In genomic region chr17:19295478-19296200, GRCh38 we compare ENCODE assay signal across 29 cellular contexts. TPM values are rescaled to one million over a fixed set of nuclear protein-coding genes. Genes with fewer than 3 reads are reported as not detected.
DNase-seq lines count a peak whose midpoint lies in the region; ATAC-seq, FAIRE-seq and TF ChIP-seq lines count a peak whose summit lies in the region.
"Had no signal": no experiment of that assay in that cellular context is flagged by ENCODE, and none has a peak within 500 bp of the region (broad histone marks: within the 10 kb centered on the region; RNA-seq: fewer than 3 reads in every experiment).

No MANE protein-coding gene starts in this region.

- TF ChIP-seq POLR2A in K562 (conservative IDR thresholded peaks at IDR 0.05) (no peak), vagina (IDR thresholded peaks at IDR 0.05) (no peak)

- H3K4me3 Mint-ChIP-seq in nephron progenitor cell, result no peak overlapping the region
- H3K4me3 Mint-ChIP-seq: activated CD4-positive, alpha-beta memory T cell treated with anti-CD3 and anti-CD28 coated beads for 36 hours; activated T-helper 17 cell treated with anti-CD3 and anti-CD28 coated beads, Interleukin-2, amount 50 U/mL, for 72 hours; immature natural killer cell; naive B cell had no signal

- H3K4me1 Mint-ChIP-seq in nephron progenitor cell, result peaks cover 42% of the 10 kb centered on the region
- H3K4me1 Mint-ChIP-seq: activated T-helper 17 cell treated with anti-CD3 and anti-CD28 coated beads, Interleukin-2, amount 50 U/mL, for 72 hours had no signal

- H3K27me3 ChIP-seq in K562 (ENCODE audit: control insufficient read depth in 2 of 2, insufficient read depth in 2 of 2, low read length in 2 of 2) (no peaks in the 10 kb centered on the region), vagina (no peaks in the 10 kb centered on the region)
- H3K27me3 ChIP-seq: colonic mucosa, SJSA1 had no signal

- no peaks in the 10 kb centered on the region for H3K9me1 ChIP-seq in K562 (ENCODE audit: control insufficient read depth, insufficient read depth, low read length)

- peak overlapping the region; percentile 57 for H3K27ac Mint-ChIP-seq in nephron progenitor cell
- H3K27ac Mint-ChIP-seq: activated CD4-positive, alpha-beta memory T cell treated with anti-CD3 and anti-CD28 coated beads for 36 hours; activated T-helper 17 cell treated with anti-CD3 and anti-CD28 coated beads, Interleukin-2, amount 50 U/mL, for 72 hours; immature natural killer cell had no signal

- WGBS in K562 (ENCODE audit: insufficient coverage, low coverage, missing lambda C conversion rate), result 69% methylated on average over 5 of the region's 9 CpGs

- H3K79me2 ChIP-seq in K562 (ENCODE audit: control insufficient read depth, insufficient read depth, low read length), result no peaks in the 10 kb centered on the region

- H3K27me3 Mint-ChIP-seq in nephron progenitor cell (ENCODE audit: low read depth, poor library complexity), result peaks cover 4% of the 10 kb centered on the region

- H3K4me3 ChIP-seq in K562 (no peak overlapping the region), vagina (no peak overlapping the region), foreskin fibroblast (ENCODE audit: low read depth in 1 of 2, low read length in 2 of 2) (no peak overlapping the region)
- H3K4me3 ChIP-seq: colonic mucosa, SJSA1 had no signal

- H4K20me1 ChIP-seq in K562 (replicated peaks; ENCODE audit: control insufficient read depth, insufficient read depth, low read length), result no peaks in the 10 kb centered on the region

- DNase-seq in left ventricle myocardium superior, result no peak
- DNase-seq in left cardiac atrium, result no peak
- DNase-seq in K562 (ENCODE audit: extremely low read depth in 1 of 4, low spot score in 3 of 4), result no peak
- no peak for DNase-seq in nephron progenitor cell
- DNase-seq in vagina (ENCODE audit: extremely low spot score in 2 of 2), result no peak
- DNase-seq in foreskin fibroblast, result no peak
- no peak for DNase-seq in activated T-cell treated with anti-CD3 and anti-CD28 coated beads, Interleukin-2, amount 50 U/mL, for 48 hours
- DNase-seq: activated CD4-positive, alpha-beta memory T cell treated with anti-CD3 and anti-CD28 coated beads for 36 hours; activated CD8-positive, alpha-beta memory T cell treated with anti-CD3 and anti-CD28 coated beads, Interleukin-2, amount 50 U/mL, for 48 hours; activated naive CD4-positive, alpha-beta T cell treated with anti-CD3 and anti-CD28 coated beads, Interleukin-2, amount 50 U/mL, for 16 hours; amygdala; C1 segment of cervical spinal cord; Calu3; colonic mucosa; hypothalamus; immature natural killer cell; Kasumi-1; naive B cell; NCI-H1694; NCI-H524 treated with DMSO at 0.1 percent for 48 hours; stimulated activated CD4-positive, alpha-beta T cell treated with anti-CD3 and anti-CD28 coated beads, Interleukin-2, amount 100 ng/mL, for 48 hours; T-helper 1 cell had no signal

- in situ Hi-C loops in K562 (cut with MboI), result no loop called here

- CTCF ChIA-PET in K562 (lab: Yijun Ruan, JAX; ENCODE audit: low intra/inter-chr PET ratio), result no interaction called here

- H3K9ac ChIP-seq in K562 (ENCODE audit: insufficient read depth in 1 of 2, low read depth in 2 of 2, low read length in 2 of 2), result no peak overlapping the region

- peak; percentile 40 for FAIRE-seq in K562 (lab: Jason Lieb, UNC)
- FAIRE-seq: bronchial epithelial cell had no signal

- H3K27ac ChIP-seq in K562 (ENCODE audit: extremely low read depth, low read depth, low read length), result no peak overlapping the region
- H3K27ac ChIP-seq in vagina, result peak overlapping the region; percentile 8
- H3K27ac ChIP-seq: colonic mucosa, SJSA1 had no signal

- no peak for TF ChIP-seq EP300 in K562 (IDR thresholded peaks at IDR 0.05; ENCODE audit: low read length)

- H3K9me3 ChIP-seq in K562 (replicated peaks; ENCODE audit: control insufficient read depth, insufficient read depth, low read depth, low read length) (no peaks in the 10 kb centered on the region), vagina (no peaks in the 10 kb centered on the region)
- H3K9me3 ChIP-seq: colonic mucosa, SJSA1 had no signal

- H3K9me3 Mint-ChIP-seq in nephron progenitor cell, result no peaks in the 10 kb centered on the region
- H3K9me3 Mint-ChIP-seq: activated CD4-positive, alpha-beta memory T cell treated with anti-CD3 and anti-CD28 coated beads for 36 hours; activated T-helper 17 cell treated with anti-CD3 and anti-CD28 coated beads, Interleukin-2, amount 50 U/mL, for 72 hours; immature natural killer cell; naive B cell had no signal

- H3K4me1 ChIP-seq in K562 (replicated peaks in 1 of 2; ENCODE audit: control insufficient read depth in 2 of 2, insufficient read depth in 2 of 2, low read length in 2 of 2) (no peaks in the 10 kb centered on the region; a peak in 1 of 5 replicates), vagina (peaks cover 72% of the 10 kb centered on the region)
- H3K4me1 ChIP-seq: colonic mucosa, SJSA1 had no signal

- intact Hi-C loops in left ventricle myocardium superior (cut with micrococcal nuclease) (no loop called here), left cardiac atrium (cut with DNase I) (no loop called here), K562 (cut with micrococcal nuclease) (no loop called here), vagina (cut with DNase I) (no loop called here)

- no peak for TF ChIP-seq RAD21 in K562 (CRISPR knock-in tag; conservative IDR thresholded peaks at IDR 0.05 in 1 of 2, IDR thresholded peaks at IDR 0.05 in 1 of 2)

- H3K36me3 ChIP-seq in K562 (ENCODE audit: control insufficient read depth, insufficient read depth, low read length) (no peaks in the 10 kb centered on the region), vagina (no peaks in the 10 kb centered on the region)
- H3K36me3 ChIP-seq: colonic mucosa, SJSA1 had no signal

- TF ChIP-seq CTCF in K562 (IDR thresholded peaks at IDR 0.05 in 2 of 3, conservative IDR thresholded peaks at IDR 0.05 in 1 of 3; ENCODE audit: insufficient read depth in 2 of 3, low read depth in 1 of 3, low read length in 3 of 3) (no peak), nephron progenitor cell (IDR thresholded peaks at IDR 0.05) (no peak), vagina (IDR thresholded peaks at IDR 0.05) (no peak), foreskin fibroblast (IDR thresholded peaks at IDR 0.05; ENCODE audit: low read depth, low read length) (no peak)

- no TSS peak for BruUV-seq in K562 (replicated peaks; lab: Mats Ljungman, UMichigan)

- POLR2A ChIA-PET in K562 (lab: Yijun Ruan, JAX), result no interaction called here

- no peak overlapping the region for H3K4me2 ChIP-seq in K562 (ENCODE audit: insufficient read depth, low read length)

- H3K36me3 Mint-ChIP-seq in nephron progenitor cell (ENCODE audit: low read depth), result no peaks in the 10 kb centered on the region
- H3K36me3 Mint-ChIP-seq: activated CD4-positive, alpha-beta memory T cell treated with anti-CD3 and anti-CD28 coated beads for 36 hours had no signal

- H2AFZ ChIP-seq in K562 (ENCODE audit: low read depth, low read length), result no peak overlapping the region

- ATAC-seq in left ventricle myocardium superior (peak; percentile 9), left cardiac atrium (no peak), K562 (no peak), HG02852 (IDR thresholded peaks at IDR 0.05; ENCODE audit: unreplicated experiment) (no peak)
- ATAC-seq: activated CD4-positive, CD25-positive, alpha-beta regulatory T cell treated with anti-CD3 and anti-CD28 coated beads, Interleukin-2, amount 50 U/mL, for 24 hours; activated T-helper 17 cell treated with anti-CD3 and anti-CD28 coated beads, Interleukin-2, amount 50 U/mL, for 72 hours; esophagus mucosa; left lobe of liver had no signal

TF ChIP-seq in K562, 482 proteins besides CTCF, POLR2A, EP300 and RAD21 (continues in another document):
- no peak for TF ChIP-seq PTRF (tag; IDR thresholded peaks at IDR 0.05)
- TF ChIP-seq NR0B1 (IDR thresholded peaks at IDR 0.05; ENCODE audit: partially characterized antibody), result no peak
- peak; percentile 49 for TF ChIP-seq MEIS2 (IDR thresholded peaks at IDR 0.05; ENCODE audit: partially characterized antibody)
- TF ChIP-seq SMARCC2 (IDR thresholded peaks at IDR 0.05; ENCODE audit: low read depth), result no peak
- no peak for TF ChIP-seq THRAP3 (IDR thresholded peaks at IDR 0.05; ENCODE audit: borderline replicate concordance)

RNA-seq across cellular contexts. Expression of gene EPN2, which starts 58.5 kb away (rescaled TPM):
- total RNA-seq in left ventricle myocardium superior, result 94.5 TPM
- 10 to 100 TPM; 74.1 to 82.2 TPM for total RNA-seq in left cardiac atrium
- total RNA-seq in K562 (2011; cell fraction: chromatin; rRNA removed; ENCODE audit: low replicate concordance), result 57.2 and 65.1 TPM in 2 replicates
- 32.2 and 33.7 TPM in 2 replicates for total RNA-seq in K562 (2011; cell fraction: nucleolus; rRNA removed)
- 38.0 and 45.9 TPM in 2 replicates for total RNA-seq in K562 (2011; cell fraction: nucleoplasm; rRNA removed)
- total RNA-seq in K562 (2014; rRNA removed), result 8.7 and 8.9 TPM in 2 replicates
- total RNA-seq in K562 (2014; rRNA removed; fragmentation: Illumina TruSeq; extraction: Trizol), result 5.8 and 8.3 TPM in 2 replicates
- total RNA-seq in K562 (2015; rRNA removed; fragmentation: Illumina TruSeq; extraction: Trizol), result 6.5 and 8.7 TPM in 2 replicates
- 12.9 and 14.0 TPM in 2 replicates for total RNA-seq in K562 (2021)
- polyA plus RNA-seq in K562 (2011; rRNA removed), result 8.8 and 10.4 TPM in 2 replicates
- 8.6 and 15.3 TPM in 2 replicates for polyA plus RNA-seq in K562 (2011; cell fraction: cytosol; rRNA removed)
- polyA plus RNA-seq in K562 (2011; cell fraction: nucleus; rRNA removed), result 28.6 and 45.3 TPM in 2 replicates
- 10.2 and 10.7 TPM in 2 replicates for polyA plus RNA-seq in K562 (2012)
- polyA plus RNA-seq in K562 (2014; fragmentation: Illumina TruSeq; extraction: Trizol), result 7.4 and 9.0 TPM in 2 replicates
- polyA plus RNA-seq in K562 (2014; fragmentation: Nextera tagmentation; extraction: Ambion mirVana), result 1 to 10 TPM; 1.0 to 1.3 TPM
- 9.1 and 10.3 TPM in 2 replicates for polyA plus RNA-seq in K562 (2014; rRNA removed)
- 16.7 and 22.5 TPM in 2 replicates for polyA minus RNA-seq in K562 (2011; rRNA and poly(A)+ RNA removed)
- polyA minus RNA-seq in K562 (2011; cell fraction: cytosol; rRNA and poly(A)+ RNA removed), result 7.3 and 8.6 TPM in 2 replicates
- 16.4 and 21.3 TPM in 2 replicates for polyA minus RNA-seq in K562 (2011; cell fraction: nucleus; rRNA and poly(A)+ RNA removed)
- 65.6 TPM for total RNA-seq in vagina
